In genomic region chr3:106534206-106534605, GRCh38 we compare ENCODE assay signal across 10 cellular contexts.
DNase-seq lines count a peak whose midpoint lies in the region; ATAC-seq and TF ChIP-seq lines count a peak whose summit lies in the region.
"Had no signal": no experiment of that assay in that cellular context is flagged by ENCODE, and none has a peak within 500 bp of the region (broad histone marks: within the 10 kb centered on the region; RNA-seq: fewer than 3 reads in every experiment).

No MANE protein-coding gene starts in this region.

- DNase-seq in IMR-90 (peak; percentile 35), choroid plexus epithelial cell (ENCODE audit: low read depth) (peak; percentile 84), GM13976 (ENCODE audit: low spot score) (no peak), hepatic stellate cell (ENCODE audit: low spot score) (no peak)
- peak; percentile 74 for DNase-seq in activated CD4-positive, alpha-beta T cell treated with anti-CD3 and anti-CD28 coated beads for 36 hours
- peak; percentile 4 for DNase-seq in stimulated activated CD8-positive, alpha-beta memory T cell treated with anti-CD3 and anti-CD28 coated beads, Interleukin-15, amount 100 ng/mL, for 1 hour (ENCODE audit: low read depth)

- no peak overlapping the region for H2AK9ac ChIP-seq in IMR-90 (replicated peaks; ENCODE audit: low read depth, low read length, poor library complexity)

- no peak overlapping the region for H3K9ac ChIP-seq in IMR-90 (ENCODE audit: low read depth, low read length)

- peaks cover 26% of the 10 kb centered on the region for H3K4me1 Mint-ChIP-seq in activated CD4-positive, alpha-beta T cell treated with anti-CD3 and anti-CD28 coated beads for 36 hours
- H3K4me1 Mint-ChIP-seq: neural crest cell had no signal

- peaks cover 2% of the 10 kb centered on the region for H3K27me3 Mint-ChIP-seq in activated CD4-positive, alpha-beta T cell treated with anti-CD3 and anti-CD28 coated beads for 36 hours
- H3K27me3 Mint-ChIP-seq: dendritic cell treated with granulocyte-macrophage colony-stimulating factor and Interleukin-4, amounts not matched to agents 40 ng/mL and 50 ng/mL, for 4 days had no signal

- no peak overlapping the region for H3K4me3 ChIP-seq in IMR-90 (ENCODE audit: insufficient read depth, low read depth, low read length)
- H3K4me3 ChIP-seq in choroid plexus epithelial cell (ENCODE audit: low read depth, low read length): no peak overlapping the region

- no peak for TF ChIP-seq POLR2A in IMR-90 (IDR thresholded peaks at IDR 0.05; ENCODE audit: low read depth, low read length)

- TF ChIP-seq RAD21 in IMR-90 (IDR thresholded peaks at IDR 0.05; ENCODE audit: low read length): no peak

- TF ChIP-seq CTCF in IMR-90 (conservative IDR thresholded peaks at IDR 0.05; ENCODE audit: low read depth, low read length) (no peak), choroid plexus epithelial cell (conservative IDR thresholded peaks at IDR 0.05; ENCODE audit: low read depth, low read length) (no peak), GM13976 (IDR thresholded peaks at IDR 0.05; ENCODE audit: borderline replicate concordance, control extremely low read depth, extremely low read depth, insufficient read depth, missing control alignments) (no peak)

- no CpG with 5 or more reads among the region's 9 CpGs for WGBS in IMR-90 (ENCODE audit: extremely low coverage in 2 of 2, insufficient read length in 1 of 2), 2 experiments

- H2BK120ac ChIP-seq in IMR-90 (ENCODE audit: low read depth, low read length): no peak overlapping the region

- no peaks in the 10 kb centered on the region for H3K79me1 ChIP-seq in IMR-90 (ENCODE audit: low read depth in 1 of 2, low read length in 2 of 2)

- H2AK5ac ChIP-seq in IMR-90 (ENCODE audit: low read depth, low read length): no peak overlapping the region

- H3K4me3 Mint-ChIP-seq in activated CD4-positive, alpha-beta T cell treated with anti-CD3 and anti-CD28 coated beads for 36 hours: no peak overlapping the region
- H3K4me3 Mint-ChIP-seq: dendritic cell treated with granulocyte-macrophage colony-stimulating factor and Interleukin-4, amounts not matched to agents 40 ng/mL and 50 ng/mL, for 4 days; neural crest cell had no signal

- BruUV-seq in IMR-90 (replicated peaks; lab: Mats Ljungman, UMichigan): no TSS peak

- no peaks in the 10 kb centered on the region for H3K36me3 ChIP-seq in IMR-90 (ENCODE audit: control insufficient read depth, insufficient read depth, low read length)

- no peak overlapping the region for H2AFZ ChIP-seq in IMR-90 (replicated peaks; ENCODE audit: low read length, poor library complexity)

- ATAC-seq in IMR-90 (ENCODE audit: low read depth) (no peak), GM19455 (IDR thresholded peaks at IDR 0.05; ENCODE audit: unreplicated experiment) (no peak), HG03045 (IDR thresholded peaks at IDR 0.05; ENCODE audit: unreplicated experiment) (no peak)
- peak; percentile 93 for ATAC-seq in activated CD4-positive, alpha-beta T cell treated with anti-CD3 and anti-CD28 coated beads for 36 hours

- no peak overlapping the region for H4K91ac ChIP-seq in IMR-90 (ENCODE audit: insufficient read depth, low read depth, low read length)

- no peak overlapping the region for H3K56ac ChIP-seq in IMR-90 (ENCODE audit: extremely low read depth, insufficient read depth, low read length)

- H3K18ac ChIP-seq in IMR-90 (ENCODE audit: low read depth, low read length): no peak overlapping the region

- no peak overlapping the region for H3K4ac ChIP-seq in IMR-90 (ENCODE audit: low read depth, low read length)

- H4K5ac ChIP-seq in IMR-90 (ENCODE audit: low read depth, low read length): no peak overlapping the region

- no peak overlapping the region for H3K27ac ChIP-seq in IMR-90 (ENCODE audit: insufficient read depth, low read length)

- no peaks in the 10 kb centered on the region for H3K27me3 ChIP-seq in IMR-90 (ENCODE audit: control insufficient read depth, insufficient read depth, low read length)

- POLR2A ChIA-PET in IMR-90 (lab: Charles Lee; ENCODE audit: unreplicated experiment): no interaction called here
- POLR2A ChIA-PET in activated CD4-positive, alpha-beta T cell treated with anti-CD3 and anti-CD28 coated beads for 36 hours (lab: Charles Lee): no interaction called here

- intact Hi-C loops in IMR-90 (cut with micrococcal nuclease): no loop called here
- intact Hi-C loops in activated CD4-positive, alpha-beta T cell treated with anti-CD3 and anti-CD28 coated beads for 36 hours (cut with DNase I, micrococcal nuclease): loop anchor here in 1 of 2 experiments (2.0 to 5.0 kb wide), 2 partner anchors 59 to 73 kb away; no protein-coding TSS in a partner anchor

- dilution Hi-C loops in IMR-90 (cut with HindIII; ENCODE audit: low sequenced_read_pairs, unreplicated experiment): no loop called here

- no peaks in the 10 kb centered on the region for H3K4me1 ChIP-seq in IMR-90 (ENCODE audit: control insufficient read depth, insufficient read depth, low read length)

- no peak overlapping the region for H2BK20ac ChIP-seq in IMR-90 (ENCODE audit: low read depth, low read length)

- no peak overlapping the region for H4K8ac ChIP-seq in IMR-90 (ENCODE audit: low read depth in 2 of 2, low read length in 2 of 2)

- no peaks in the 10 kb centered on the region for H3K9me1 ChIP-seq in IMR-90 (ENCODE audit: insufficient read depth, low read length)

- CTCF ChIA-PET in IMR-90 (lab: Yijun Ruan, JAX): no interaction called here
- CTCF ChIA-PET in activated CD4-positive, alpha-beta T cell treated with anti-CD3 and anti-CD28 coated beads for 36 hours (lab: Charles Lee): no interaction called here

- H3K27ac Mint-ChIP-seq in activated CD4-positive, alpha-beta T cell treated with anti-CD3 and anti-CD28 coated beads for 36 hours: peak overlapping the region; percentile 30
- H3K27ac Mint-ChIP-seq: dendritic cell treated with granulocyte-macrophage colony-stimulating factor and Interleukin-4, amounts not matched to agents 40 ng/mL and 50 ng/mL, for 4 days had no signal

- H3K9me3 Mint-ChIP-seq in activated CD4-positive, alpha-beta T cell treated with anti-CD3 and anti-CD28 coated beads for 36 hours (ENCODE audit: low read depth): peaks cover 35% of the 10 kb centered on the region

- peaks cover 25% of the 10 kb centered on the region for H3K36me3 Mint-ChIP-seq in activated CD4-positive, alpha-beta T cell treated with anti-CD3 and anti-CD28 coated beads for 36 hours (ENCODE audit: low read depth)

- H3K14ac ChIP-seq in IMR-90 (replicated peaks; ENCODE audit: low read depth, low read length): peak overlapping the region; percentile 51; the same call in 1 of the 2 replicates

- H4K20me1 ChIP-seq in IMR-90 (ENCODE audit: insufficient read depth, low read length): no peaks in the 10 kb centered on the region

- H2BK5ac ChIP-seq in IMR-90 (ENCODE audit: low read depth, low read length, poor library complexity, severe bottlenecking): no peak overlapping the region

- no peak overlapping the region for H2BK15ac ChIP-seq in IMR-90 (ENCODE audit: low read depth, low read length)

- H3K9me3 ChIP-seq in IMR-90 (ENCODE audit: control insufficient read depth, insufficient read depth, low read length): no peaks in the 10 kb centered on the region

- in situ Hi-C loops in IMR-90 (cut with MboI; ENCODE audit: low sequenced_read_pairs): no loop called here
- in situ Hi-C loops in GM13976 (cut with MboI; ENCODE audit: low sequenced_read_pairs, unreplicated experiment): no loop called here

- no peak overlapping the region for H3K4me2 ChIP-seq in IMR-90 (ENCODE audit: low read depth, low read length)

- H3K23ac ChIP-seq in IMR-90 (ENCODE audit: low read depth, low read length): no peak overlapping the region

TF ChIP-seq in IMR-90, 13 proteins besides CTCF, POLR2A, EP300 and RAD21:
- no peak for TF ChIP-seq MAZ (IDR thresholded peaks at IDR 0.05; ENCODE audit: borderline replicate concordance, low read depth, low read length)
- no peak for TF ChIP-seq MXI1 (IDR thresholded peaks at IDR 0.05; ENCODE audit: borderline replicate concordance, low read depth, low read length)
- no peak for TF ChIP-seq SMC3 (IDR thresholded peaks at IDR 0.05; ENCODE audit: low read depth, low read length)
- TF ChIP-seq FOS (IDR thresholded peaks at IDR 0.05; ENCODE audit: low read depth, low read length): no peak
- no peak for TF ChIP-seq CHD1 (IDR thresholded peaks at IDR 0.05; ENCODE audit: low read depth, low read length)
- no peak for TF ChIP-seq USF2 (IDR thresholded peaks at IDR 0.05; ENCODE audit: low read depth, low read length)
- TF ChIP-seq RCOR1 (IDR thresholded peaks at IDR 0.05; ENCODE audit: insufficient replicate concordance, low read length): no peak
- no peak for TF ChIP-seq RFX5 (IDR thresholded peaks at IDR 0.05; ENCODE audit: low read depth, low read length)
- no peak for TF ChIP-seq ELK1 (IDR thresholded peaks at IDR 0.05; ENCODE audit: borderline replicate concordance, low read depth, low read length)
- no peak for TF ChIP-seq MAFK (IDR thresholded peaks at IDR 0.05; ENCODE audit: low read depth, low read length)
- TF ChIP-seq BHLHE40 (IDR thresholded peaks at IDR 0.05; ENCODE audit: low read depth, low read length): no peak
- TF ChIP-seq NFE2L2 (IDR thresholded peaks at IDR 0.05; ENCODE audit: low read depth, low read length): no peak
- no peak for TF ChIP-seq CEBPB (IDR thresholded peaks at IDR 0.05; ENCODE audit: low read depth, low read length)

Comparison
In these comparisons a context has a peak if more than half of its experiments do, and no peak if none do; other contexts are left out.
1. DNase-seq: peak in IMR-90 (single experiment), activated CD4-positive, alpha-beta T cell treated with anti-CD3 and anti-CD28 coated beads for 36 hours (single experiment), choroid plexus epithelial cell (single experiment) and stimulated activated CD8-positive, alpha-beta memory T cell treated with anti-CD3 and anti-CD28 coated beads, Interleukin-15, amount 100 ng/mL, for 1 hour (single experiment); none in GM13976 (single experiment) and hepatic stellate cell (single experiment).